In the genomic region with DNA sequence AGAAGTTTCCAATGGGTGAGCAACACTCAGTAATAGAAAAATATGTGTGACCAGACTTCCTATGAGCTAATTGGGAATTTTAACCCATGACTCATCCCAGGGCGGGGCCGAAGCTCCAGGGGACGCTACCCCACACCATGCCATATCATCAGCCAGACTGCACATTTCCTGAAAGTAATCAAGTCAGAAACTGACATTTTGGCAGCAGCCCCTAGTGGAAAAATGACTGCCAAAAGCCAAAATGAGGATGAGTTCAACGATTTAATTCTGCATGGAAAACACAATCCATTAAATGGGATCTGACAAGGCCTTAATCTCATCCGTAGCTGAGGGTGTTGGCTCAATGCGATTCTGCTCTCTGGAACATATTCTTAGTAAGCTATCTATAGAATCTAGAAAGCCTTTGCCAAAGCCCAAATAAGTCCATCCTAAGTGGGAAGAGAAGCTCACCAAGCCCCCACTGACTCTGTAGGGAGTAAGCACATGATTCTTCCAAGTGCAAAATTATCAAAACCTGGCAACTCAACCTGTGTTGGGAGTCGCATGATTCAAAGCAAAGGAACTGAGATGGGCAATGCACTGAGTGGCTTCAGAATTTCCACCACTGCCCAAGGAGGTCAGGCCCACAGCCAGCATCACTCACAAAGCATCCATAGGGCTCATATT, we compare ENCODE assay signal across 10 cellular contexts.
A peak's percentile ranks its signal among the peaks of the same experiment; 100 is the strongest.
DNase-seq lines count a peak whose midpoint lies in the region; ATAC-seq and TF ChIP-seq lines count a peak whose summit lies in the region.
"Had no signal": no experiment of that assay in that cellular context is flagged by ENCODE, and none has a peak within 500 bp of the region (broad histone marks: within the 10 kb centered on the region; RNA-seq: fewer than 3 reads in every experiment).

No MANE protein-coding gene starts in this region.

- H3K4me3 ChIP-seq in AG10803 (ENCODE audit: low read length) (no peak overlapping the region), PC-3 (ENCODE audit: low read length) (no peak overlapping the region), epithelial cell of proximal tubule (ENCODE audit: low read depth, low read length) (no peak overlapping the region)

- POLR2A ChIA-PET in PC-3 (lab: Charles Lee; ENCODE audit: unreplicated experiment), result interaction anchor here (0.5 to 1.0 kb wide), 2 partner anchors 85 to 225 kb away, joined by 3 to 4 read pairs; no protein-coding TSS in a partner anchor
- POLR2A ChIA-PET in HEK293T (lab: Yijun Ruan, JAX), result no interaction called here

- H3K79me2 ChIP-seq in PC-3 (ENCODE audit: low read length), result no peaks in the 10 kb centered on the region

- H3F3A ChIP-seq in PC-3 (ENCODE audit: low read length, unreplicated experiment), result no peaks in the 10 kb centered on the region

- H3K9me2 ChIP-seq in PC-3 (replicated peaks; ENCODE audit: low read length), result no peaks in the 10 kb centered on the region

- H3K36me3 ChIP-seq in PC-3 (ENCODE audit: low read depth, low read length), result no peaks in the 10 kb centered on the region

- peak; percentile 76 for ATAC-seq in PC-3
- peak; percentile 91 for ATAC-seq in omental fat pad (ENCODE audit: low FRiP score)
- ATAC-seq: stimulated activated naive B cell treated with anti-CD40 and anti-IgM and Interleukin-4, amounts not matched to agents 10 μg/mL and 1 μg/mL and 100 μg/mL, for 72 hours had no signal

- intact Hi-C loops in PC-3 (cut with micrococcal nuclease), result loop anchor here (2.0 to 5.0 kb wide), 4 partner anchors 46 to 262 kb away; no protein-coding TSS in a partner anchor

- H4K20me1 ChIP-seq in PC-3 (ENCODE audit: low read length), result no peaks in the 10 kb centered on the region

- H3K9me3 ChIP-seq in PC-3 (ENCODE audit: low read length), result no peaks in the 10 kb centered on the region

- H2AFZ ChIP-seq in PC-3 (ENCODE audit: low read length), result 0 out of 2 replicates have a peak overlapping the region, but pooled peaks have one; percentile 5

- peak overlapping the region; percentile 33 for H3K4me2 ChIP-seq in PC-3 (ENCODE audit: low read length)

- CTCF ChIA-PET in PC-3 (lab: Charles Lee), result interaction anchor here (0.6 to 2.8 kb wide), 5 partner anchors 12 to 419 kb away, joined by 3 to 8 read pairs (median 4); no protein-coding TSS in a partner anchor
- CTCF ChIA-PET in HEK293T (lab: Yijun Ruan, JAX), result no interaction called here

- DNase-seq in AG10803 (ENCODE audit: low read depth) (peak; percentile 95), PC-3 (peak; percentile 94), epithelial cell of proximal tubule (ENCODE audit: low read depth) (peak; percentile 85), omental fat pad (ENCODE audit: low spot score) (peak; percentile 40), SIG-M5 treated with dmso at 0.1 percent for 504 hours (lab: John Stamatoyannopoulos, UW; ENCODE audit: unreplicated experiment) (no peak), HUDEP-2 (lab: John Stamatoyannopoulos, UW; ENCODE audit: unreplicated experiment in 76 of 76) (no peak), HEK293T (ENCODE audit: extremely low spot score) (no peak), GM19238 (ENCODE audit: insufficient read length, low spot score) (no peak)
- DNase-seq: cortex of kidney; stimulated activated naive B cell treated with anti-CD40 and anti-IgM and Interleukin-4, amounts not matched to agents 10 μg/mL and 1 μg/mL and 100 μg/mL, for 72 hours had no signal

- TF ChIP-seq CTCF in AG10803 (conservative IDR thresholded peaks at IDR 0.05; ENCODE audit: low read length) (no peak), PC-3 (conservative IDR thresholded peaks at IDR 0.05; ENCODE audit: low read depth, low read length) (peak; percentile 24; the same call in 1 of the 2 replicates), epithelial cell of proximal tubule (conservative IDR thresholded peaks at IDR 0.05; ENCODE audit: low read depth, low read length) (peak; percentile 14), omental fat pad (IDR thresholded peaks at IDR 0.05) (no peak)

- H3K4me1 ChIP-seq in PC-3 (ENCODE audit: insufficient read depth, low read length), result peaks cover 51% of the 10 kb centered on the region

- TSS peak; percentile 97 for BruUV-seq in PC-3 (replicated peaks; lab: Mats Ljungman, UMichigan)

- peak overlapping the region; percentile 87 for H3K27ac ChIP-seq in PC-3 (ENCODE audit: low read length)

- H3K9ac ChIP-seq in PC-3 (ENCODE audit: low read length), result peak overlapping the region; percentile 17; the same call in 1 of the 2 replicates

- no peaks in the 10 kb centered on the region for H3K27me3 ChIP-seq in PC-3 (ENCODE audit: low read length)

TF ChIP-seq in HEK293T, 16 proteins besides CTCF, POLR2A, EP300 and RAD21:
- TF ChIP-seq LEF1 (IDR thresholded peaks at IDR 0.05; ENCODE audit: borderline replicate concordance) (no peak), SP1 (IDR thresholded peaks at IDR 0.05) (no peak), HDGF (IDR thresholded peaks at IDR 0.05; ENCODE audit: borderline replicate concordance) (no peak), FOXK2 (IDR thresholded peaks at IDR 0.05) (no peak), FOXM1 (IDR thresholded peaks at IDR 0.05; ENCODE audit: borderline replicate concordance) (no peak), L3MBTL2 (conservative IDR thresholded peaks at IDR 0.05) (no peak), ZNF384 (IDR thresholded peaks at IDR 0.05) (no peak), NFRKB (IDR thresholded peaks at IDR 0.05) (no peak), ELF4 (IDR thresholded peaks at IDR 0.05) (no peak), ARNT (IDR thresholded peaks at IDR 0.05) (no peak), SUZ12 (IDR thresholded peaks at IDR 0.05) (no peak), FOXA1 (IDR thresholded peaks at IDR 0.05) (no peak)
- TF ChIP-seq, protein P1, sequence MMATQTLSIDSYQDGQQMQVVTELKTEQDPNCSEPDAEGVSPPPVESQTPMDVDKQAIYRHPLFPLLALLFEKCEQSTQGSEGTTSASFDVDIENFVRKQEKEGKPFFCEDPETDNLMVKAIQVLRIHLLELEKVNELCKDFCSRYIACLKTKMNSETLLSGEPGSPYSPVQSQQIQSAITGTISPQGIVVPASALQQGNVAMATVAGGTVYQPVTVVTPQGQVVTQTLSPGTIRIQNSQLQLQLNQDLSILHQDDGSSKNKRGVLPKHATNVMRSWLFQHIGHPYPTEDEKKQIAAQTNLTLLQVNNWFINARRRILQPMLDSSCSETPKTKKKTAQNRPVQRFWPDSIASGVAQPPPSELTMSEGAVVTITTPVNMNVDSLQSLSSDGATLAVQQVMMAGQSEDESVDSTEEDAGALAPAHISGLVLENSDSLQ (IDR thresholded peaks at IDR 0.05), result no peak
TF ChIP-seq in HEK293T: peak in this region for 0.

Comparison
In these comparisons a context has a peak if more than half of its experiments do, and no peak if none do; other contexts are left out.
1. DNase-seq: peak in AG10803 (single experiment), PC-3 (single experiment), epithelial cell of proximal tubule (single experiment) and omental fat pad (single experiment); none in SIG-M5 treated with dmso at 0.1 percent for 504 hours (single experiment), HUDEP-2 (0 of 76), HEK293T (single experiment) and GM19238 (single experiment).
2. CTCF ChIP-seq: peak in PC-3 (single experiment) and epithelial cell of proximal tubule (single experiment); none in AG10803 (single experiment) and omental fat pad (0 of 3).